35 cellular contexts compared by ENCODE assay signal in genomic region chr15:68003297-68003696, GRCh38.
"Had no signal": no experiment of that assay in that cellular context is flagged by ENCODE, and none has a peak within 500 bp of the region (broad histone marks: within the 10 kb centered on the region; RNA-seq: fewer than 3 reads in every experiment).

No MANE protein-coding gene starts in this region.

- H3K4me1 Mint-ChIP-seq: activated B cell treated with CpG ODN at 0.5 μM for 24 hours; activated CD4-positive, alpha-beta T cell treated with anti-CD3 and anti-CD28 coated beads, Interleukin-2, amount 10 ng/mL, durations not matched to agents 24 days and 14 days; activated naive CD8-positive, alpha-beta T cell treated with anti-CD3 and anti-CD28 coated beads for 36 hours; activated T-helper 17 cell treated with anti-CD3 and anti-CD28 coated beads, Interleukin-2, amount 50 U/mL, for 72 hours; central memory CD8-positive, alpha-beta T cell had no signal

- H3K27me3 Mint-ChIP-seq: activated B cell treated with CpG ODN at 0.5 μM for 24 hours; activated CD8-positive, alpha-beta T cell treated with anti-CD3 and anti-CD28 coated beads for 36 hours; activated naive CD8-positive, alpha-beta T cell treated with anti-CD3 and anti-CD28 coated beads for 36 hours had no signal

- H3K27ac ChIP-seq: ascending aorta, cardiac muscle cell, VCaP had no signal

- DNase-seq: activated B cell treated with CpG ODN at 0.5 μM for 24 hours; activated CD4-positive, alpha-beta memory T cell treated with anti-CD3 and anti-CD28 coated beads for 36 hours; activated CD4-positive, alpha-beta T cell treated with anti-CD3 and anti-CD28 coated beads for 4 hours; activated CD4-positive, alpha-beta T cell treated with anti-CD3 and anti-CD28 coated beads, Interleukin-2, amount 10 ng/mL, durations not matched to agents 24 days and 14 days; activated CD4-positive, alpha-beta T cell treated with anti-CD3 and anti-CD28 coated beads, Interleukin-2, amount 50 U/mL, for 1 hour; activated CD4-positive, alpha-beta T cell treated with anti-CD3 and anti-CD28 coated beads, Interleukin-2, amount 50 U/mL, for 4 hours; activated CD4-positive, CD25-positive, alpha-beta regulatory T cell treated with anti-CD3 and anti-CD28 coated beads, Interleukin-2, amount 50 U/mL, for 72 hours; activated CD8-positive, alpha-beta memory T cell treated with anti-CD3 and anti-CD28 coated beads, Interleukin-2, amount 50 U/mL, for 4 hours; activated CD8-positive, alpha-beta T cell treated with anti-CD3 and anti-CD28 coated beads for 36 hours; activated effector memory CD4-positive, alpha-beta T cell treated with anti-CD3 and anti-CD28 coated beads, Interleukin-2, amount 50 U/mL, for 16 hours; activated gamma-delta T cell treated with Interleukin-2 at 50 U/mL for 16 hours; activated naive CD4-positive, alpha-beta T cell; activated naive CD4-positive, alpha-beta T cell treated with anti-CD3 and anti-CD28 coated beads for 36 hours; activated naive CD4-positive, alpha-beta T cell treated with anti-CD3 and anti-CD28 coated beads, Interleukin-2, amount 50 U/mL, for 16 hours; activated naive CD8-positive, alpha-beta T cell treated with anti-CD3 and anti-CD28 coated beads for 36 hours; activated T-cell treated with anti-CD3 and anti-CD28 coated beads for 4 hours; activated T-cell treated with anti-CD3 and anti-CD28 coated beads, Interleukin-2, amount 50 U/mL, for 1 hour; activated T-cell treated with anti-CD3 and anti-CD28 coated beads, Interleukin-2, amount 50 U/mL, for 4 hours; activated T-cell treated with anti-CD3 and anti-CD28 coated beads, Interleukin-2, amount 50 U/mL, for 72 hours; amygdala; anterior cingulate cortex; caudate nucleus; cerebellar nuclear complex; T-helper 2 cell; T-helper 9 cell had no signal

- ATAC-seq: activated CD8-positive, alpha-beta T cell treated with anti-CD3 and anti-CD28 coated beads for 36 hours; activated naive CD4-positive, alpha-beta T cell treated with anti-CD3 and anti-CD28 coated beads, Interleukin-2, amount 50 U/mL, for 72 hours; activated T-cell treated with anti-CD3 and anti-CD28 coated beads, Interleukin-2, amount 50 U/mL, for 4 hours; activated T-cell treated with anti-CD3 and anti-CD28 coated beads, Interleukin-2, amount 50 U/mL, for 72 hours; activated T-helper 17 cell treated with anti-CD3 and anti-CD28 coated beads, Interleukin-2, amount 50 U/mL, for 72 hours had no signal

- H3K36me3 ChIP-seq: ascending aorta, cardiac muscle cell had no signal

- H3K4me3 Mint-ChIP-seq: activated B cell treated with CpG ODN at 0.5 μM for 24 hours; activated CD4-positive, alpha-beta memory T cell treated with anti-CD3 and anti-CD28 coated beads for 36 hours; activated CD4-positive, alpha-beta T cell treated with anti-CD3 and anti-CD28 coated beads, Interleukin-2, amount 10 ng/mL, durations not matched to agents 24 days and 14 days; activated CD8-positive, alpha-beta T cell treated with anti-CD3 and anti-CD28 coated beads for 36 hours; activated naive CD4-positive, alpha-beta T cell treated with anti-CD3 and anti-CD28 coated beads for 36 hours; activated naive CD8-positive, alpha-beta T cell treated with anti-CD3 and anti-CD28 coated beads for 36 hours; activated T-cell treated with anti-CD3 and anti-CD28 coated beads, Interleukin-2, amount 50 U/mL, for 4 hours; activated T-cell treated with anti-CD3 and anti-CD28 coated beads, Interleukin-2, amount 50 U/mL, for 72 hours; activated T-helper 1 cell treated with anti-CD3 and anti-CD28 coated beads, Interleukin-12 subunit alpha, Interleukin-12 subunit beta, Interleukin-2, Interleukin-4 antibody, amounts not matched to agents 30 ng/mL and 10 ng/mL and 1 ng/mL, durations not matched to agents 14 hours and 24 hours and 36 hours; activated T-helper 17 cell treated with anti-CD3 and anti-CD28 coated beads, Interleukin-2, amount 50 U/mL, for 72 hours; brain; central memory CD8-positive, alpha-beta T cell; T-helper 1 cell treated with Interleukin-12 subunit alpha and Interleukin-12 subunit beta and Interleukin-4 antibody, amounts not matched to agents 30 μg/mL and 1 μg/mL, for 36 hours; T-helper 2 cell treated with Interferon-gamma antibody and Interleukin-4, amounts not matched to agents 5 μg/mL and 100 μg/mL, for 36 hours had no signal

- H3K27me3 ChIP-seq: ascending aorta, cardiac muscle cell had no signal

- H3K27ac Mint-ChIP-seq: activated B cell treated with CpG ODN at 0.5 μM for 24 hours; activated CD4-positive, alpha-beta memory T cell treated with anti-CD3 and anti-CD28 coated beads for 36 hours; activated CD4-positive, alpha-beta T cell treated with anti-CD3 and anti-CD28 coated beads, Interleukin-2, amount 10 ng/mL, durations not matched to agents 24 days and 14 days; activated CD8-positive, alpha-beta T cell treated with anti-CD3 and anti-CD28 coated beads for 36 hours; activated naive CD4-positive, alpha-beta T cell treated with anti-CD3 and anti-CD28 coated beads for 36 hours; activated naive CD4-positive, alpha-beta T cell treated with anti-CD3 and anti-CD28 coated beads, Interleukin-2, amount 50 U/mL, for 72 hours; activated naive CD8-positive, alpha-beta T cell treated with anti-CD3 and anti-CD28 coated beads for 36 hours; activated T-cell treated with anti-CD3 and anti-CD28 coated beads, Interleukin-2, amount 50 U/mL, for 72 hours; activated T-helper 1 cell treated with anti-CD3 and anti-CD28 coated beads, Interleukin-12 subunit alpha, Interleukin-12 subunit beta, Interleukin-2, Interleukin-4 antibody, amounts not matched to agents 30 ng/mL and 10 ng/mL and 1 ng/mL, durations not matched to agents 14 hours and 24 hours and 36 hours; activated T-helper 17 cell treated with anti-CD3 and anti-CD28 coated beads, Interleukin-2, amount 50 U/mL, for 72 hours; brain; T-helper 1 cell treated with Interleukin-12 subunit alpha and Interleukin-12 subunit beta and Interleukin-4 antibody, amounts not matched to agents 30 μg/mL and 1 μg/mL, for 36 hours; T-helper 2 cell treated with Interferon-gamma antibody and Interleukin-4, amounts not matched to agents 5 μg/mL and 100 μg/mL, for 36 hours had no signal

- H3K4me3 ChIP-seq: ascending aorta, cardiac muscle cell had no signal

- H3K36me3 Mint-ChIP-seq: activated naive CD8-positive, alpha-beta T cell treated with anti-CD3 and anti-CD28 coated beads for 36 hours; brain had no signal
